Comparison of ENCODE assay signal across 2 cellular contexts in the genomic region with DNA sequence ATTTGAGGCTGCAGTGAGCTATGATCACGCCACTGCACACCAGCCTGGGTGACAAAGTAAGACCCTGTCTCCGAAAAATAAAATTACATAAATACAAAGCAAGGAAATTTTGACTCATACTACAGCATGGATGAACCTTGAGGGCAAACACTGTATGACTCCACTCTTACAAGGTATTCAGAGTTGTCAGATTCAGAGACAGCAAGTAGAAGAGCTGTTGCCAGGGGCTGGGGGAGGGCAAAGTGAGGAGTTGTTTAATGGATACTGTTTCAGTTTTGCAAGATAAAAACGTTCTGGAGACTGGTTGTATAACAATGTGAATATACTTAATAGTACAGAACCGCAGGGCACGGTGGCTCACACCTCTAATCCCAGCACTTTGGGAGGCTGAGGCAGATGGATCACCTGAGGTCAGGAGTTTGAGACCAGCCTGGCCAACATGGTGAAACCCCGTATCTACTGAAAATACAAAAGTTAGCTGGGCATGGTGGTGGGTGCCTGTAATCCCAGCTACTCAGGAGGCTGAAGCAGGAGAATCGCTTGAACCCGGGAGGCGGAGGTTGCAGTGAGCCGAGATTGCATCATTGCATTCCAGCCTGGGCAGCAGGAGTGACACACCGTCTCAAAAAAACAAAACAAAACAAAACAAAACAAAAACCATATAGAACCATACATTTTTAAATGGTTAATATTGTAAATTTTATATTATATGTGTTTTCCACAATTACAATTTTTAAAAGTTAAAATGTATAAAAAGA. TPM values are rescaled to one million over a fixed set of nuclear protein-coding genes. Genes with fewer than 3 reads are reported as not detected.
"Had no signal": no experiment of that assay in that cellular context is flagged by ENCODE, and none has a peak within 500 bp of the region (broad histone marks: within the 10 kb centered on the region; RNA-seq: fewer than 3 reads in every experiment).

No MANE protein-coding gene starts in this region.

RNA-seq across cellular contexts. Expression of a gene that starts 5.0 kb away (rescaled TPM):
- total RNA-seq: activated CD4-positive, alpha-beta memory T cell treated with anti-CD3 and anti-CD28 coated beads, Interleukin-2, amount 10 ng/mL, durations not matched to agents 7 days and 5 days; pulmonary artery endothelial cell had no signal
